ENCODE assay signal across 9 cellular contexts in genomic region chr5:152142845-152143469, GRCh38.
DNase-seq lines count a peak whose midpoint lies in the region; ATAC-seq and TF ChIP-seq lines count a peak whose summit lies in the region.
"Had no signal": no experiment of that assay in that cellular context is flagged by ENCODE, and none has a peak within 500 bp of the region (broad histone marks: within the 10 kb centered on the region; RNA-seq: fewer than 3 reads in every experiment).

No MANE protein-coding gene starts in this region.

- H3K27me3 Mint-ChIP-seq in activated naive CD4-positive, alpha-beta T cell treated with anti-CD3 and anti-CD28 coated beads for 36 hours (ENCODE audit: low read depth): no peaks in the 10 kb centered on the region
- H3K27me3 Mint-ChIP-seq in glutamatergic neuron (ENCODE audit: unreplicated experiment): no peaks in the 10 kb centered on the region

- DNase-seq in DMS114 treated with DMSO at 0.1 percent for 48 hours (lab: John Stamatoyannopoulos, UW; ENCODE audit: unreplicated experiment) (peak; percentile 60), SK-N-DZ (ENCODE audit: low spot score) (peak; percentile 72), glutamatergic neuron (peak; percentile 84), psoas muscle (peak; percentile 38 to 62)
- DNase-seq in activated naive CD4-positive, alpha-beta T cell treated with anti-CD3 and anti-CD28 coated beads for 36 hours: peak; percentile 77

- ATAC-seq in GM21423 (IDR thresholded peaks at IDR 0.05; ENCODE audit: unreplicated experiment): peak; percentile 89
- peak; percentile 64 to 80 (median 74) for ATAC-seq in psoas muscle
- ATAC-seq in HG03469 (IDR thresholded peaks at IDR 0.05; ENCODE audit: unreplicated experiment): no peak

- CTCF ChIA-PET in activated naive CD4-positive, alpha-beta T cell treated with anti-CD3 and anti-CD28 coated beads for 36 hours (lab: Charles Lee): interaction anchor here (0.6 to 5.8 kb wide), 28 partner anchors 9 to 344 kb away, joined by 3 to 110 read pairs (median 4); no protein-coding TSS in a partner anchor

- H3K4me3 ChIP-seq in psoas muscle: no peak overlapping the region

- intact Hi-C loops in activated naive CD4-positive, alpha-beta T cell treated with anti-CD3 and anti-CD28 coated beads for 36 hours (cut with micrococcal nuclease): loop anchor here (1.0 to 5.0 kb wide), 6 partner anchors 186 to 484 kb away; no protein-coding TSS in a partner anchor
- intact Hi-C loops in psoas muscle (cut with DNase I): loop anchor here (1.0 to 2.0 kb wide), 2 partner anchors 317 to 318 kb away; no protein-coding TSS in a partner anchor

- H3K36me3 Mint-ChIP-seq in activated naive CD4-positive, alpha-beta T cell treated with anti-CD3 and anti-CD28 coated beads for 36 hours (ENCODE audit: low read depth): no peaks in the 10 kb centered on the region
- H3K36me3 Mint-ChIP-seq in glutamatergic neuron (ENCODE audit: unreplicated experiment): no peaks in the 10 kb centered on the region

- 13 to 19% (median 18%) methylated on average over 3 of the region's 3 CpGs for WGBS in psoas muscle, 3 donors

- no peak overlapping the region for H3K4me3 Mint-ChIP-seq in activated naive CD4-positive, alpha-beta T cell treated with anti-CD3 and anti-CD28 coated beads for 36 hours
- H3K4me3 Mint-ChIP-seq in glutamatergic neuron (ENCODE audit: unreplicated experiment): no peak overlapping the region
- H3K4me3 Mint-ChIP-seq: dendritic cell treated with granulocyte-macrophage colony-stimulating factor and Interleukin-4, amounts not matched to agents 40 ng/mL and 50 ng/mL, for 4 days had no signal

- no peak overlapping the region for H3K27ac ChIP-seq in psoas muscle

- H3K4me1 Mint-ChIP-seq in activated naive CD4-positive, alpha-beta T cell treated with anti-CD3 and anti-CD28 coated beads for 36 hours (ENCODE audit: low read depth): no peaks in the 10 kb centered on the region
- H3K4me1 Mint-ChIP-seq in glutamatergic neuron (ENCODE audit: low read depth, unreplicated experiment): peaks cover 31% of the 10 kb centered on the region

- no peaks in the 10 kb centered on the region for H3K9me3 Mint-ChIP-seq in activated naive CD4-positive, alpha-beta T cell treated with anti-CD3 and anti-CD28 coated beads for 36 hours
- H3K9me3 Mint-ChIP-seq in glutamatergic neuron (ENCODE audit: unreplicated experiment): peaks cover 3% of the 10 kb centered on the region
- H3K9me3 Mint-ChIP-seq: dendritic cell treated with granulocyte-macrophage colony-stimulating factor and Interleukin-4, amounts not matched to agents 40 ng/mL and 50 ng/mL, for 4 days had no signal

- TF ChIP-seq RAD21 in Ishikawa (IDR thresholded peaks at IDR 0.05; ENCODE audit: low read depth): peak; percentile 80

- no peak for TF ChIP-seq EP300 in Ishikawa (IDR thresholded peaks at IDR 0.05; ENCODE audit: borderline replicate concordance)

- no peaks in the 10 kb centered on the region for H3K36me3 ChIP-seq in psoas muscle (ENCODE audit: insufficient read depth in 1 of 2, low read depth in 1 of 2)

- H3K4me1 ChIP-seq in psoas muscle: no peaks in the 10 kb centered on the region

- TF ChIP-seq CTCF in glutamatergic neuron (IDR thresholded peaks at IDR 0.05; ENCODE audit: partially characterized antibody, unreplicated experiment): peak; percentile 89
- TF ChIP-seq CTCF in psoas muscle (IDR thresholded peaks at IDR 0.05): peak; percentile 80

- no peaks in the 10 kb centered on the region for H3K9me3 ChIP-seq in psoas muscle

- no peak overlapping the region for H3K27ac Mint-ChIP-seq in activated naive CD4-positive, alpha-beta T cell treated with anti-CD3 and anti-CD28 coated beads for 36 hours
- peak overlapping the region; percentile 75 for H3K27ac Mint-ChIP-seq in glutamatergic neuron (ENCODE audit: unreplicated experiment)
- H3K27ac Mint-ChIP-seq: dendritic cell treated with granulocyte-macrophage colony-stimulating factor and Interleukin-4, amounts not matched to agents 40 ng/mL and 50 ng/mL, for 4 days had no signal

- no peaks in the 10 kb centered on the region for H3K27me3 ChIP-seq in psoas muscle (ENCODE audit: insufficient read depth in 3 of 3, low read length in 2 of 3)

TF ChIP-seq in Ishikawa, 13 proteins besides CTCF, POLR2A, EP300 and RAD21:
- TF ChIP-seq CREB1 (IDR thresholded peaks at IDR 0.05; ENCODE audit: low read depth) (no peak), EGR1 (IDR thresholded peaks at IDR 0.05) (no peak), TCF12 (IDR thresholded peaks at IDR 0.05; ENCODE audit: low read depth) (no peak), MAX (IDR thresholded peaks at IDR 0.05) (no peak), NFIC (IDR thresholded peaks at IDR 0.05) (no peak), YY1 (IDR thresholded peaks at IDR 0.05; ENCODE audit: low read depth) (no peak), ZBTB7A (IDR thresholded peaks at IDR 0.05; ENCODE audit: low read depth) (no peak), TEAD4 (IDR thresholded peaks at IDR 0.05) (no peak), USF1 (IDR thresholded peaks at IDR 0.05) (no peak), CEBPB (IDR thresholded peaks at IDR 0.05) (no peak), FOXM1 (IDR thresholded peaks at IDR 0.05; ENCODE audit: borderline replicate concordance, low read depth) (no peak), TAF1 (IDR thresholded peaks at IDR 0.05; ENCODE audit: low read depth) (no peak), REST (IDR thresholded peaks at IDR 0.05; ENCODE audit: low read depth) (no peak)
